Comparison of ENCODE assay signal across 20 cellular contexts in genomic region chr5:159910207-159910842, GRCh38.
"Had no signal": no experiment of that assay in that cellular context is flagged by ENCODE, and none has a peak within 500 bp of the region (broad histone marks: within the 10 kb centered on the region; RNA-seq: fewer than 3 reads in every experiment).

No MANE protein-coding gene starts in this region.

- DNase-seq: effector memory CD8-positive, alpha-beta T cell; gastrocnemius medialis; heart right ventricle; hypothalamus; left ventricle myocardium inferior; mesendoderm; naive B cell; nephron progenitor cell; posterior cingulate gyrus; sigmoid colon; stimulated activated CD4-positive, alpha-beta T cell treated with anti-CD3 and anti-CD28 coated beads, Interleukin-2, amount 100 ng/mL, for 24 hours; stimulated activated CD4-positive, alpha-beta T cell treated with anti-CD3 and anti-CD28 coated beads, Interleukin-4, amount 100 ng/mL, for 4 hours; stimulated activated naive B cell treated with anti-CD40 and anti-IgM and Interleukin-4, amounts not matched to agents 10 μg/mL and 1 μg/mL and 100 μg/mL, for 72 hours; stimulated activated naive CD8-positive, alpha-beta T cell treated with anti-CD3 and anti-CD28 coated beads, Interleukin-15, amount 100 ng/mL, for 72 hours; substantia nigra had no signal

- H3K4me3 ChIP-seq: esophagus muscularis mucosa, gastrocnemius medialis, heart right ventricle, left ventricle myocardium inferior, lung, sigmoid colon, skin epidermis, thoracic aorta had no signal

- H3K4me1 ChIP-seq: gastrocnemius medialis had no signal

- H3K9me3 ChIP-seq: esophagus muscularis mucosa, gastrocnemius medialis, heart right ventricle, left ventricle myocardium inferior, sigmoid colon, thoracic aorta had no signal

- ATAC-seq: effector memory CD8-positive, alpha-beta T cell; gastrocnemius medialis; heart right ventricle; stimulated activated naive B cell treated with anti-CD40 and anti-IgM and Interleukin-4, amounts not matched to agents 10 μg/mL and 1 μg/mL and 100 μg/mL, for 72 hours; stimulated activated naive CD8-positive, alpha-beta T cell treated with anti-CD3 and anti-CD28 coated beads, Interleukin-15, amount 100 ng/mL, for 72 hours had no signal

- H3K27me3 ChIP-seq: gastrocnemius medialis, sigmoid colon had no signal

- H3K36me3 ChIP-seq: esophagus muscularis mucosa, gastrocnemius medialis, heart right ventricle, left ventricle myocardium inferior, sigmoid colon, thoracic aorta had no signal

- H3K27ac ChIP-seq: epithelial cell of prostate, esophagus muscularis mucosa, gastrocnemius medialis, heart right ventricle, left ventricle myocardium inferior, sigmoid colon, skin epidermis had no signal
